ENCODE assay signal across 9 cellular contexts in genomic region chr18:75455249-75456183, GRCh38. TPM values are rescaled to one million over a fixed set of nuclear protein-coding genes. Genes with fewer than 3 reads are reported as not detected.
DNase-seq lines count a peak whose midpoint lies in the region; ATAC-seq and TF ChIP-seq lines count a peak whose summit lies in the region.
"Had no signal": no experiment of that assay in that cellular context is flagged by ENCODE, and none has a peak within 500 bp of the region (broad histone marks: within the 10 kb centered on the region; RNA-seq: fewer than 3 reads in every experiment).

No MANE protein-coding gene starts in this region.

- no peak for ATAC-seq in GM18505 (IDR thresholded peaks at IDR 0.05; ENCODE audit: unreplicated experiment)

- H3K36me3 Mint-ChIP-seq in activated naive CD4-positive, alpha-beta T cell treated with anti-CD3 and anti-CD28 coated beads, Interleukin-2, amount 10 ng/mL, durations not matched to agents 7 days and 5 days: peaks cover 2% of the 10 kb centered on the region

- H3K36me3 ChIP-seq in uterus: no peaks in the 10 kb centered on the region
- H3K36me3 ChIP-seq: neutrophil had no signal

- peaks cover 50% of the 10 kb centered on the region for H3K27me3 Mint-ChIP-seq in activated naive CD4-positive, alpha-beta T cell treated with anti-CD3 and anti-CD28 coated beads, Interleukin-2, amount 10 ng/mL, durations not matched to agents 7 days and 5 days

- CTCF ChIA-PET in activated naive CD4-positive, alpha-beta T cell treated with anti-CD3 and anti-CD28 coated beads, Interleukin-2, amount 10 ng/mL, durations not matched to agents 7 days and 5 days (lab: Charles Lee): no interaction called here

- H3K9me3 Mint-ChIP-seq in activated naive CD4-positive, alpha-beta T cell treated with anti-CD3 and anti-CD28 coated beads, Interleukin-2, amount 10 ng/mL, durations not matched to agents 7 days and 5 days: peaks cover 15% of the 10 kb centered on the region

- H3K4me3 Mint-ChIP-seq in activated naive CD4-positive, alpha-beta T cell treated with anti-CD3 and anti-CD28 coated beads, Interleukin-2, amount 10 ng/mL, durations not matched to agents 7 days and 5 days: peak overlapping the region; percentile 40

- no peak overlapping the region for H3K27ac Mint-ChIP-seq in activated naive CD4-positive, alpha-beta T cell treated with anti-CD3 and anti-CD28 coated beads, Interleukin-2, amount 10 ng/mL, durations not matched to agents 7 days and 5 days

- TF ChIP-seq POLR2A in uterus (IDR thresholded peaks at IDR 0.05) (no peak), GM18505 (IDR thresholded peaks at IDR 0.05; ENCODE audit: borderline replicate concordance, extremely low read depth, insufficient read depth, insufficient read length) (no peak)

- no peaks in the 10 kb centered on the region for H3K9me3 ChIP-seq in uterus
- H3K9me3 ChIP-seq: neutrophil had no signal

- peaks cover 4% of the 10 kb centered on the region for H3K4me1 Mint-ChIP-seq in activated naive CD4-positive, alpha-beta T cell treated with anti-CD3 and anti-CD28 coated beads, Interleukin-2, amount 10 ng/mL, durations not matched to agents 7 days and 5 days

- H3K27me3 ChIP-seq in uterus: no peaks in the 10 kb centered on the region

- peak overlapping the region in 1 of 2 donors; percentile 12 for H3K27ac ChIP-seq in uterus
- H3K27ac ChIP-seq: neutrophil had no signal

- H3K4me1 ChIP-seq in uterus: no peaks in the 10 kb centered on the region

- no peak for TF ChIP-seq CTCF in epithelial cell of esophagus (IDR thresholded peaks at IDR 0.05; ENCODE audit: insufficient read depth, low read depth, low read length, missing control alignments)
- no peak for TF ChIP-seq CTCF in uterus (IDR thresholded peaks at IDR 0.05)

- DNase-seq in activated naive CD4-positive, alpha-beta T cell treated with anti-CD3 and anti-CD28 coated beads, Interleukin-2, amount 10 ng/mL, durations not matched to agents 7 days and 5 days: no peak
- DNase-seq in activated naive CD4-positive, alpha-beta T cell treated with Interleukin-2 at 50 U/mL for 16 hours: no peak
- no peak for DNase-seq in epithelial cell of esophagus (ENCODE audit: low read depth)
- peak; percentile 8 for DNase-seq in midbrain (lab: John Stamatoyannopoulos, UW)
- peak in 1 of 2 donors; percentile 27 for DNase-seq in uterus
- DNase-seq in RPMI8226: no peak
- no peak for DNase-seq in stimulated activated CD4-positive, alpha-beta T cell treated with anti-CD3 and anti-CD28 coated beads, Interleukin-12 subunit alpha, Interleukin-12 subunit beta, amount 100 ng/mL, for 4 hours

- H3K4me3 ChIP-seq in epithelial cell of esophagus (ENCODE audit: low read length) (peak overlapping the region; percentile 27), uterus (peak overlapping the region; percentile 26 to 42)

- intact Hi-C loops in uterus (cut with DNase I; ENCODE audit: low total_unique reads): no loop called here

RNA-seq across cellular contexts. Expression of gene SMIM21, which starts 28.0 kb away (rescaled TPM):
- total RNA-seq in uterus: not detected
